ENCODE assay signal across 9 cellular contexts in genomic region chr18:5890606-5891360, GRCh38. TPM values are rescaled to one million over a fixed set of nuclear protein-coding genes. Genes with fewer than 3 reads are reported as not detected.
DNase-seq lines count a peak whose midpoint lies in the region; ATAC-seq and TF ChIP-seq lines count a peak whose summit lies in the region.
"Had no signal": no experiment of that assay in that cellular context is flagged by ENCODE, and none has a peak within 500 bp of the region (broad histone marks: within the 10 kb centered on the region; RNA-seq: fewer than 3 reads in every experiment).

No MANE protein-coding gene starts in this region.

- H3F3A ChIP-seq in smooth muscle cell (ENCODE audit: low read depth), result no peaks in the 10 kb centered on the region

- ATAC-seq in GM19452 (IDR thresholded peaks at IDR 0.05; ENCODE audit: unreplicated experiment) (peak; percentile 88), HG03460 (IDR thresholded peaks at IDR 0.05; ENCODE audit: unreplicated experiment) (peak; percentile 77), GM18873 (IDR thresholded peaks at IDR 0.05; ENCODE audit: low FRiP score, unreplicated experiment) (no peak)
- ATAC-seq in activated naive CD4-positive, alpha-beta T cell treated with anti-CD3 and anti-CD28 coated beads, Interleukin-2, amount 50 U/mL, for 72 hours, result peak; percentile 71 to 93

- peak; percentile 83 for DNase-seq in COLO668 (lab: John Stamatoyannopoulos, UW; ENCODE audit: unreplicated experiment)
- peak in 1 of 2 donors; percentile 41 for DNase-seq in activated naive CD4-positive, alpha-beta T cell treated with anti-CD3 and anti-CD28 coated beads, Interleukin-2, amount 50 U/mL, for 72 hours (ENCODE audit: low spot score in 2 of 2)
- peak; percentile 12 for DNase-seq in smooth muscle cell (lab: John Stamatoyannopoulos, UW; ENCODE audit: unreplicated experiment)
- no peak for DNase-seq in superior temporal gyrus (ENCODE audit: extremely low spot score)

- H3K9me3 ChIP-seq in iPS-18a (ENCODE audit: control insufficient read depth, low read depth, low read length) (no peaks in the 10 kb centered on the region), smooth muscle cell (replicated peaks; ENCODE audit: low read depth) (no peaks in the 10 kb centered on the region)

- H2AFZ ChIP-seq in smooth muscle cell (ENCODE audit: low read depth), result peak overlapping the region; percentile 82

- no peak overlapping the region for H3K27ac ChIP-seq in iPS-18a (ENCODE audit: low read length)
- no peak overlapping the region for H3K27ac ChIP-seq in smooth muscle cell (ENCODE audit: low read depth)

- WGBS in smooth muscle cell (ENCODE audit: low lambda C conversion rate), result under 1% methylated on average over 55 of the region's 108 CpGs

- H3K27me3 ChIP-seq in iPS-18a (ENCODE audit: control insufficient read depth, insufficient read depth, low read length) (peaks cover 34% of the 10 kb centered on the region), smooth muscle cell (ENCODE audit: low read depth) (peaks cover 94% of the 10 kb centered on the region)

- H3K4me3 ChIP-seq in iPS-18a (ENCODE audit: low read length), result peak overlapping the region; percentile 60
- peak overlapping the region; percentile 62 for H3K4me3 ChIP-seq in smooth muscle cell

- no peaks in the 10 kb centered on the region for H3K36me3 ChIP-seq in iPS-18a (ENCODE audit: control insufficient read depth, low read depth, low read length)
- no peaks in the 10 kb centered on the region for H3K36me3 ChIP-seq in smooth muscle cell (ENCODE audit: low read depth)

- H4K20me1 ChIP-seq in smooth muscle cell (ENCODE audit: low read depth), result no peaks in the 10 kb centered on the region

- no peaks in the 10 kb centered on the region for H3K79me2 ChIP-seq in smooth muscle cell (ENCODE audit: low read depth)

- H3K9me3 Mint-ChIP-seq in activated naive CD4-positive, alpha-beta T cell treated with anti-CD3 and anti-CD28 coated beads, Interleukin-2, amount 50 U/mL, for 72 hours, result no peaks in the 10 kb centered on the region
- H3K9me3 Mint-ChIP-seq: brain had no signal

- H3K4me2 ChIP-seq in smooth muscle cell, result peak overlapping the region; percentile 96

- TF ChIP-seq CTCF in smooth muscle cell (IDR thresholded peaks at IDR 0.05; ENCODE audit: borderline replicate concordance, insufficient read depth, poor library complexity, severe bottlenecking), result peak; percentile 55

- H3K27ac Mint-ChIP-seq in activated naive CD4-positive, alpha-beta T cell treated with anti-CD3 and anti-CD28 coated beads, Interleukin-2, amount 50 U/mL, for 72 hours, result no peak overlapping the region
- H3K27ac Mint-ChIP-seq: brain had no signal

- H3K4me1 ChIP-seq in iPS-18a (ENCODE audit: control insufficient read depth, low read depth, low read length) (peaks cover 15% of the 10 kb centered on the region), smooth muscle cell (ENCODE audit: low read depth) (no peaks in the 10 kb centered on the region)

- peaks cover 0 to 16% of the 10 kb centered on the region in 2 donors for H3K36me3 Mint-ChIP-seq in activated naive CD4-positive, alpha-beta T cell treated with anti-CD3 and anti-CD28 coated beads, Interleukin-2, amount 50 U/mL, for 72 hours

- no peak overlapping the region for H3K9ac ChIP-seq in iPS-18a (ENCODE audit: low read length)
- H3K9ac ChIP-seq in smooth muscle cell (ENCODE audit: low read depth), result no peak overlapping the region

RNA-seq across cellular contexts. Expression of gene TMEM200C, which starts 4.5 kb away (rescaled TPM):
- not detected for total RNA-seq in activated naive CD4-positive, alpha-beta T cell treated with anti-CD3 and anti-CD28 coated beads, Interleukin-2, amount 50 U/mL, for 72 hours
- total RNA-seq in smooth muscle cell, result 1.1 and 1.2 TPM in 2 replicates
- 0.56 and 1.8 TPM in 2 replicates for polyA plus RNA-seq in smooth muscle cell
